In genomic region chr12:81010641-81011040, GRCh38 we compare ENCODE assay signal across 31 cellular contexts.
"Had no signal": no experiment of that assay in that cellular context is flagged by ENCODE, and none has a peak within 500 bp of the region (broad histone marks: within the 10 kb centered on the region; RNA-seq: fewer than 3 reads in every experiment).

No MANE protein-coding gene starts in this region.

- H3K4me1 ChIP-seq: adrenal gland, breast epithelium, SJSA1 had no signal

- ATAC-seq: activated CD4-positive, CD25-positive, alpha-beta regulatory T cell treated with anti-CD3 and anti-CD28 coated beads, Interleukin-2, amount 50 U/mL, for 24 hours; activated CD8-positive, alpha-beta T cell treated with anti-CD3 and anti-CD28 coated beads for 36 hours; activated T-cell treated with anti-CD3 and anti-CD28 coated beads, Interleukin-2, amount 50 U/mL, for 72 hours; Panc1; SK-N-SH treated with all-trans-retinoic acid at 6 μM for 48 hours had no signal

- H3K4me3 ChIP-seq: adrenal gland, breast epithelium, SJSA1 had no signal

- H3K9me3 ChIP-seq: adrenal gland, breast epithelium, SJSA1 had no signal

- DNase-seq: activated CD4-positive, alpha-beta T cell treated with anti-CD3 and anti-CD28 coated beads for 4 hours; activated CD8-positive, alpha-beta memory T cell treated with anti-CD3 and anti-CD28 coated beads, Interleukin-2, amount 50 U/mL, for 4 hours; activated CD8-positive, alpha-beta T cell treated with anti-CD3 and anti-CD28 coated beads for 36 hours; activated gamma-delta T cell treated with Interleukin-2 at 50 U/mL for 16 hours; activated naive CD4-positive, alpha-beta T cell treated with anti-CD3 and anti-CD28 coated beads, Interleukin-2, amount 10 ng/mL, durations not matched to agents 7 days and 5 days; activated naive CD8-positive, alpha-beta T cell treated with anti-CD3 and anti-CD28 coated beads for 36 hours; activated T-cell treated with anti-CD3 and anti-CD28 coated beads, Interleukin-2, amount 50 U/mL, for 72 hours; adrenal gland; aorta; caudate nucleus; KG1; MV-4-11; NCI-H1092 treated with DMSO at 0.1 percent for 48 hours; NCI-H1417 treated with DMSO at 0.1 percent for 48 hours; NCI-H1694; NCI-H2029; NCI-H2107; NCI-H2171 treated with DMSO at 0.1 percent for 48 hours; NCI-H226; NCI-H526; NCI-H774; NK-92 treated with Interleukin-12 subunit alpha and Interleukin-12 subunit beta, amount 100 ng/mL, for 24 hours; OCI-M1; Right ventricle myocardium superior; SW 1271 had no signal

- H3K36me3 ChIP-seq: adrenal gland, breast epithelium, SJSA1 had no signal

- H3K27me3 ChIP-seq: adrenal gland, breast epithelium, SJSA1 had no signal

- H3K27ac ChIP-seq: adrenal gland, breast epithelium, RWPE1, SJSA1 had no signal
